ENCODE assay signal across 30 cellular contexts in genomic region chr15:48785712-48786111, GRCh38.
"Had no signal": no experiment of that assay in that cellular context is flagged by ENCODE, and none has a peak within 500 bp of the region (broad histone marks: within the 10 kb centered on the region; RNA-seq: fewer than 3 reads in every experiment).

No MANE protein-coding gene starts in this region.

- H3K27ac Mint-ChIP-seq: activated CD4-positive, alpha-beta memory T cell treated with anti-CD3 and anti-CD28 coated beads, Interleukin-2, amount 10 ng/mL, durations not matched to agents 7 days and 5 days; activated CD4-positive, alpha-beta T cell treated with anti-CD3 and anti-CD28 coated beads, Interleukin-2, amount 10 ng/mL, durations not matched to agents 7 days and 5 days; activated naive CD4-positive, alpha-beta T cell treated with anti-CD3 and anti-CD28 coated beads, Interleukin-2, amount 10 ng/mL, durations not matched to agents 7 days and 5 days; activated naive CD4-positive, alpha-beta T cell treated with anti-CD3 and anti-CD28 coated beads, Interleukin-2, amount 50 U/mL, for 72 hours; activated naive CD8-positive, alpha-beta T cell treated with anti-CD3 and anti-CD28 coated beads, Interleukin-2, amount 10 ng/mL, durations not matched to agents 7 days and 5 days; activated T-cell treated with anti-CD3 and anti-CD28 coated beads, Interleukin-2, amount 50 U/mL, for 24 hours; activated T-cell treated with anti-CD3 and anti-CD28 coated beads, Interleukin-2, amount 50 U/mL, for 72 hours; effector memory CD8-positive, alpha-beta T cell had no signal

- H3K4me3 ChIP-seq: ascending aorta, breast epithelium, cardiac muscle cell, esophagus muscularis mucosa, gastrocnemius medialis had no signal

- DNase-seq: activated CD4-positive, alpha-beta memory T cell treated with anti-CD3 and anti-CD28 coated beads, Interleukin-2, amount 10 ng/mL, durations not matched to agents 7 days and 5 days; activated CD4-positive, alpha-beta T cell treated with anti-CD3 and anti-CD28 coated beads for 1 hour; activated CD4-positive, alpha-beta T cell treated with anti-CD3 and anti-CD28 coated beads for 4 hours; activated CD4-positive, alpha-beta T cell treated with anti-CD3 and anti-CD28 coated beads, Interleukin-2, amount 10 ng/mL, durations not matched to agents 7 days and 5 days; activated CD4-positive, alpha-beta T cell treated with anti-CD3 and anti-CD28 coated beads, Interleukin-2, amount 50 U/mL, for 4 hours; activated CD4-positive, CD25-positive, alpha-beta regulatory T cell; activated CD8-positive, alpha-beta memory T cell treated with anti-CD3 and anti-CD28 coated beads, Interleukin-2, amount 50 U/mL, for 48 hours; activated gamma-delta T cell; activated naive CD4-positive, alpha-beta T cell; activated naive CD4-positive, alpha-beta T cell treated with anti-CD3 and anti-CD28 coated beads, Interleukin-2, amount 10 ng/mL, durations not matched to agents 7 days and 5 days; activated naive CD8-positive, alpha-beta T cell treated with anti-CD3 and anti-CD28 coated beads, Interleukin-2, amount 10 ng/mL, durations not matched to agents 7 days and 5 days; activated T-cell treated with anti-CD3 and anti-CD28 coated beads for 4 hours; activated T-cell treated with anti-CD3 and anti-CD28 coated beads, Interleukin-2, amount 50 U/mL, for 24 hours; activated T-cell treated with anti-CD3 and anti-CD28 coated beads, Interleukin-2, amount 50 U/mL, for 72 hours; cortex of kidney; dermis blood vessel endothelial cell; effector CD4-positive, alpha-beta T cell; effector memory CD8-positive, alpha-beta T cell; erythroblast; foreskin keratinocyte; glutamatergic neuron; T-helper 2 cell had no signal

- H3K27ac ChIP-seq: breast epithelium, cardiac muscle cell, foreskin keratinocyte, gastrocnemius medialis had no signal

- H3K36me3 ChIP-seq: cardiac muscle cell had no signal

- H3K9me3 Mint-ChIP-seq: activated CD4-positive, alpha-beta memory T cell treated with anti-CD3 and anti-CD28 coated beads, Interleukin-2, amount 10 ng/mL, durations not matched to agents 7 days and 5 days; activated CD4-positive, alpha-beta T cell treated with anti-CD3 and anti-CD28 coated beads, Interleukin-2, amount 10 ng/mL, durations not matched to agents 7 days and 5 days; activated naive CD4-positive, alpha-beta T cell treated with anti-CD3 and anti-CD28 coated beads, Interleukin-2, amount 10 ng/mL, durations not matched to agents 7 days and 5 days; activated naive CD4-positive, alpha-beta T cell treated with anti-CD3 and anti-CD28 coated beads, Interleukin-2, amount 50 U/mL, for 72 hours; activated naive CD8-positive, alpha-beta T cell treated with anti-CD3 and anti-CD28 coated beads, Interleukin-2, amount 10 ng/mL, durations not matched to agents 7 days and 5 days; activated T-cell treated with anti-CD3 and anti-CD28 coated beads, Interleukin-2, amount 50 U/mL, for 24 hours; activated T-cell treated with anti-CD3 and anti-CD28 coated beads, Interleukin-2, amount 50 U/mL, for 72 hours; brain; central memory CD8-positive, alpha-beta T cell; effector memory CD8-positive, alpha-beta T cell had no signal

- H3K9me3 ChIP-seq: ascending aorta, breast epithelium, esophagus muscularis mucosa, gastrocnemius medialis had no signal

- H3K27me3 ChIP-seq: ascending aorta, breast epithelium, cardiac muscle cell, esophagus muscularis mucosa, foreskin keratinocyte, gastrocnemius medialis had no signal

- H3K27me3 Mint-ChIP-seq: activated CD4-positive, alpha-beta memory T cell treated with anti-CD3 and anti-CD28 coated beads, Interleukin-2, amount 10 ng/mL, durations not matched to agents 7 days and 5 days; activated CD4-positive, alpha-beta T cell treated with anti-CD3 and anti-CD28 coated beads, Interleukin-2, amount 10 ng/mL, durations not matched to agents 7 days and 5 days; activated naive CD4-positive, alpha-beta T cell treated with anti-CD3 and anti-CD28 coated beads, Interleukin-2, amount 10 ng/mL, durations not matched to agents 7 days and 5 days; activated naive CD8-positive, alpha-beta T cell treated with anti-CD3 and anti-CD28 coated beads, Interleukin-2, amount 10 ng/mL, durations not matched to agents 7 days and 5 days; activated T-cell treated with anti-CD3 and anti-CD28 coated beads, Interleukin-2, amount 50 U/mL, for 24 hours; brain; central memory CD8-positive, alpha-beta T cell; effector memory CD8-positive, alpha-beta T cell had no signal

- H3K4me1 Mint-ChIP-seq: activated CD4-positive, alpha-beta memory T cell treated with anti-CD3 and anti-CD28 coated beads, Interleukin-2, amount 10 ng/mL, durations not matched to agents 7 days and 5 days; brain; central memory CD8-positive, alpha-beta T cell had no signal

- H3K4me3 Mint-ChIP-seq: activated CD4-positive, alpha-beta memory T cell treated with anti-CD3 and anti-CD28 coated beads, Interleukin-2, amount 10 ng/mL, durations not matched to agents 7 days and 5 days; activated CD4-positive, alpha-beta T cell treated with anti-CD3 and anti-CD28 coated beads, Interleukin-2, amount 10 ng/mL, durations not matched to agents 7 days and 5 days; activated naive CD4-positive, alpha-beta T cell treated with anti-CD3 and anti-CD28 coated beads, Interleukin-2, amount 10 ng/mL, durations not matched to agents 7 days and 5 days; activated naive CD8-positive, alpha-beta T cell treated with anti-CD3 and anti-CD28 coated beads, Interleukin-2, amount 10 ng/mL, durations not matched to agents 7 days and 5 days; activated T-cell treated with anti-CD3 and anti-CD28 coated beads, Interleukin-2, amount 50 U/mL, for 24 hours; activated T-cell treated with anti-CD3 and anti-CD28 coated beads, Interleukin-2, amount 50 U/mL, for 72 hours; brain; central memory CD8-positive, alpha-beta T cell; effector memory CD8-positive, alpha-beta T cell had no signal

- ATAC-seq: activated naive CD4-positive, alpha-beta T cell treated with anti-CD3 and anti-CD28 coated beads, Interleukin-2, amount 50 U/mL, for 72 hours; activated T-cell treated with anti-CD3 and anti-CD28 coated beads, Interleukin-2, amount 50 U/mL, for 72 hours; effector memory CD8-positive, alpha-beta T cell; foreskin keratinocyte; gastrocnemius medialis had no signal

- H3K4me1 ChIP-seq: breast epithelium, foreskin keratinocyte, gastrocnemius medialis had no signal
